Comparison of ENCODE assay signal across 34 cellular contexts in the genomic region with DNA sequence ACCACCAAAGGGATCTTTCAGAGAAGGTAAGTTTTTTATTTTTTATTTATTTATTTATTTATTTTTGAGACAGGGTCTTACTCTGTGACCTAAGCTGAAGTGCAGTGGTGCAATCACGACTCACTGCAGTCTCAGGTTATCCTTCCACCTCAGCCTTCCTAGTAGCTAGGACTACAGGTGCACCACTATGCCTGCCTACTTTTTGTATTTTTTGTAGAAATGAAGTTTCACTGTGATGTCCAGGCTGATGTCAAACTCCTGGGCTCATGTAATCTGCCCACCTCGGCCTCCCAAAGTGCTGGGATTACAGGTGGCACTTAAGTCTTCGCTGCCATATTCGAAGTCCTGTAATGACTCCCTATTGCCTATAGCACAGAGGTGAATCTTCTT.
"Had no signal": no experiment of that assay in that cellular context is flagged by ENCODE, and none has a peak within 500 bp of the region (broad histone marks: within the 10 kb centered on the region; RNA-seq: fewer than 3 reads in every experiment).

No MANE protein-coding gene starts in this region.

- H3K4me3 ChIP-seq: ascending aorta had no signal

- H3K4me1 ChIP-seq: ascending aorta had no signal

- ATAC-seq: activated CD4-positive, alpha-beta T cell treated with anti-CD3 and anti-CD28 coated beads for 36 hours; activated CD4-positive, CD25-positive, alpha-beta regulatory T cell treated with anti-CD3 and anti-CD28 coated beads, Interleukin-2, amount 50 U/mL, for 24 hours; activated CD8-positive, alpha-beta memory T cell treated with anti-CD3 and anti-CD28 coated beads, Interleukin-2, amount 10 ng/mL, durations not matched to agents 7 days and 5 days; activated CD8-positive, alpha-beta T cell treated with anti-CD3 and anti-CD28 coated beads, Interleukin-2, amount 10 ng/mL, durations not matched to agents 7 days and 5 days; activated naive CD8-positive, alpha-beta T cell treated with anti-CD3 and anti-CD28 coated beads, Interleukin-2, amount 50 U/mL, for 24 hours; WTC11 had no signal

- H3K27me3 ChIP-seq: ascending aorta had no signal

- H3K27me3 Mint-ChIP-seq: activated CD4-positive, alpha-beta memory T cell treated with anti-CD3 and anti-CD28 coated beads, Interleukin-2, amount 10 ng/mL, durations not matched to agents 7 days and 5 days; activated CD4-positive, alpha-beta T cell treated with anti-CD3 and anti-CD28 coated beads for 36 hours; activated CD4-positive, alpha-beta T cell treated with anti-CD3 and anti-CD28 coated beads, Interleukin-2, amount 10 ng/mL, durations not matched to agents 7 days and 5 days; activated CD8-positive, alpha-beta memory T cell treated with anti-CD3 and anti-CD28 coated beads, Interleukin-2, amount 10 ng/mL, durations not matched to agents 7 days and 5 days; activated naive CD4-positive, alpha-beta T cell treated with anti-CD3 and anti-CD28 coated beads, Interleukin-2, amount 10 ng/mL, durations not matched to agents 7 days and 5 days; activated naive CD4-positive, alpha-beta T cell treated with anti-CD3 and anti-CD28 coated beads, Interleukin-2, amount 50 U/mL, for 24 hours; activated naive CD8-positive, alpha-beta T cell treated with anti-CD3 and anti-CD28 coated beads, Interleukin-2, amount 10 ng/mL, durations not matched to agents 7 days and 5 days; activated naive CD8-positive, alpha-beta T cell treated with anti-CD3 and anti-CD28 coated beads, Interleukin-2, amount 50 U/mL, for 24 hours; activated T-cell treated with anti-CD3 and anti-CD28 coated beads, Interleukin-2, amount 50 U/mL, for 24 hours; brain had no signal

- H3K9me3 ChIP-seq: ascending aorta had no signal

- FAIRE-seq: TTC549 had no signal

- H3K27ac ChIP-seq: ascending aorta, VCaP had no signal

- H3K4me1 Mint-ChIP-seq: activated CD4-positive, alpha-beta memory T cell treated with anti-CD3 and anti-CD28 coated beads, Interleukin-2, amount 10 ng/mL, durations not matched to agents 7 days and 5 days; activated CD4-positive, alpha-beta T cell treated with anti-CD3 and anti-CD28 coated beads for 36 hours; activated CD4-positive, alpha-beta T cell treated with anti-CD3 and anti-CD28 coated beads, Interleukin-2, amount 10 ng/mL, durations not matched to agents 7 days and 5 days; activated CD8-positive, alpha-beta memory T cell treated with anti-CD3 and anti-CD28 coated beads, Interleukin-2, amount 10 ng/mL, durations not matched to agents 7 days and 5 days; activated naive CD4-positive, alpha-beta T cell treated with anti-CD3 and anti-CD28 coated beads, Interleukin-2, amount 10 ng/mL, durations not matched to agents 7 days and 5 days; activated naive CD4-positive, alpha-beta T cell treated with anti-CD3 and anti-CD28 coated beads, Interleukin-2, amount 50 U/mL, for 24 hours; activated naive CD8-positive, alpha-beta T cell treated with anti-CD3 and anti-CD28 coated beads, Interleukin-2, amount 10 ng/mL, durations not matched to agents 7 days and 5 days; activated naive CD8-positive, alpha-beta T cell treated with anti-CD3 and anti-CD28 coated beads, Interleukin-2, amount 50 U/mL, for 24 hours had no signal

- H3K36me3 Mint-ChIP-seq: activated CD8-positive, alpha-beta memory T cell treated with anti-CD3 and anti-CD28 coated beads, Interleukin-2, amount 10 ng/mL, durations not matched to agents 7 days and 5 days; activated naive CD4-positive, alpha-beta T cell treated with anti-CD3 and anti-CD28 coated beads, Interleukin-2, amount 10 ng/mL, durations not matched to agents 7 days and 5 days; activated naive CD4-positive, alpha-beta T cell treated with anti-CD3 and anti-CD28 coated beads, Interleukin-2, amount 50 U/mL, for 24 hours; activated naive CD8-positive, alpha-beta T cell; activated naive CD8-positive, alpha-beta T cell treated with anti-CD3 and anti-CD28 coated beads, Interleukin-2, amount 10 ng/mL, durations not matched to agents 7 days and 5 days; brain; WTC11 had no signal

- H3K27ac Mint-ChIP-seq: activated CD4-positive, alpha-beta memory T cell treated with anti-CD3 and anti-CD28 coated beads, Interleukin-2, amount 10 ng/mL, durations not matched to agents 7 days and 5 days; activated CD4-positive, alpha-beta T cell treated with anti-CD3 and anti-CD28 coated beads for 36 hours; activated CD4-positive, alpha-beta T cell treated with anti-CD3 and anti-CD28 coated beads, Interleukin-2, amount 10 ng/mL, durations not matched to agents 7 days and 5 days; activated CD8-positive, alpha-beta memory T cell treated with anti-CD3 and anti-CD28 coated beads, Interleukin-2, amount 10 ng/mL, durations not matched to agents 7 days and 5 days; activated CD8-positive, alpha-beta T cell treated with anti-CD3 and anti-CD28 coated beads, Interleukin-2, amount 10 ng/mL, durations not matched to agents 7 days and 5 days; activated naive CD4-positive, alpha-beta T cell treated with anti-CD3 and anti-CD28 coated beads, Interleukin-2, amount 10 ng/mL, durations not matched to agents 7 days and 5 days; activated naive CD4-positive, alpha-beta T cell treated with anti-CD3 and anti-CD28 coated beads, Interleukin-2, amount 50 U/mL, for 24 hours; activated naive CD8-positive, alpha-beta T cell; activated naive CD8-positive, alpha-beta T cell treated with anti-CD3 and anti-CD28 coated beads, Interleukin-2, amount 10 ng/mL, durations not matched to agents 7 days and 5 days; activated naive CD8-positive, alpha-beta T cell treated with anti-CD3 and anti-CD28 coated beads, Interleukin-2, amount 50 U/mL, for 24 hours; activated T-cell treated with anti-CD3 and anti-CD28 coated beads, Interleukin-2, amount 50 U/mL, for 24 hours; activated T-helper 2 cell treated with anti-CD3 and anti-CD28 coated beads, Interferon-gamma antibody, Interleukin-2, Interleukin-4, amounts not matched to agents 10 μg/mL and 5 μg/mL and 100 μg/mL, durations not matched to agents 14 hours and 24 hours and 36 hours; T-helper 1 cell treated with Interleukin-12 subunit alpha and Interleukin-12 subunit beta and Interleukin-4 antibody, amounts not matched to agents 30 μg/mL and 1 μg/mL, for 36 hours; T-helper 2 cell treated with Interferon-gamma antibody and Interleukin-4, amounts not matched to agents 5 μg/mL and 100 μg/mL, for 36 hours; WTC11 had no signal

- DNase-seq: activated CD4-positive, alpha-beta memory T cell treated with anti-CD3 and anti-CD28 coated beads, Interleukin-2, amount 10 ng/mL, durations not matched to agents 7 days and 5 days; activated CD4-positive, alpha-beta T cell treated with anti-CD3 and anti-CD28 coated beads for 1 hour; activated CD4-positive, alpha-beta T cell treated with anti-CD3 and anti-CD28 coated beads for 36 hours; activated CD4-positive, alpha-beta T cell treated with anti-CD3 and anti-CD28 coated beads for 48 hours; activated CD4-positive, alpha-beta T cell treated with anti-CD3 and anti-CD28 coated beads, Interleukin-2, amount 10 ng/mL, durations not matched to agents 7 days and 5 days; activated CD4-positive, alpha-beta T cell treated with anti-CD3 and anti-CD28 coated beads, Interleukin-2, amount 50 U/mL, for 48 hours; activated CD4-positive, CD25-positive, alpha-beta regulatory T cell; activated CD8-positive, alpha-beta memory T cell treated with anti-CD3 and anti-CD28 coated beads for 24 hours; activated CD8-positive, alpha-beta memory T cell treated with anti-CD3 and anti-CD28 coated beads, Interleukin-2, amount 10 ng/mL, durations not matched to agents 7 days and 5 days; activated CD8-positive, alpha-beta memory T cell treated with anti-CD3 and anti-CD28 coated beads, Interleukin-2, amount 50 U/mL, for 48 hours; activated CD8-positive, alpha-beta T cell treated with anti-CD3 and anti-CD28 coated beads, Interleukin-2, amount 10 ng/mL, durations not matched to agents 7 days and 5 days; activated effector memory CD4-positive, alpha-beta T cell treated with Interleukin-2 at 50 U/mL for 16 hours; activated gamma-delta T cell; activated naive CD4-positive, alpha-beta T cell treated with anti-CD3 and anti-CD28 coated beads, Interleukin-2, amount 10 ng/mL, durations not matched to agents 7 days and 5 days; activated naive CD4-positive, alpha-beta T cell treated with Interleukin-2 at 50 U/mL for 16 hours; activated naive CD8-positive, alpha-beta T cell treated with anti-CD3 and anti-CD28 coated beads, Interleukin-2, amount 10 ng/mL, durations not matched to agents 7 days and 5 days; activated naive CD8-positive, alpha-beta T cell treated with anti-CD3 and anti-CD28 coated beads, Interleukin-2, amount 50 U/mL, for 24 hours; activated T-cell treated with anti-CD3 and anti-CD28 coated beads, Interleukin-2, amount 50 U/mL, for 24 hours; activated T-cell treated with anti-CD3 and anti-CD28 coated beads, Interleukin-2, amount 50 U/mL, for 48 hours; central memory CD4-positive, alpha-beta T cell; T-helper 1 cell; T-helper 2 cell; T-helper 9 cell had no signal

- H3K36me3 ChIP-seq: ascending aorta had no signal

- H3K9me3 Mint-ChIP-seq: activated CD4-positive, alpha-beta memory T cell treated with anti-CD3 and anti-CD28 coated beads, Interleukin-2, amount 10 ng/mL, durations not matched to agents 7 days and 5 days; activated CD4-positive, alpha-beta T cell treated with anti-CD3 and anti-CD28 coated beads, Interleukin-2, amount 10 ng/mL, durations not matched to agents 7 days and 5 days; activated naive CD4-positive, alpha-beta T cell treated with anti-CD3 and anti-CD28 coated beads, Interleukin-2, amount 10 ng/mL, durations not matched to agents 7 days and 5 days; activated naive CD4-positive, alpha-beta T cell treated with anti-CD3 and anti-CD28 coated beads, Interleukin-2, amount 50 U/mL, for 24 hours; activated naive CD8-positive, alpha-beta T cell treated with anti-CD3 and anti-CD28 coated beads, Interleukin-2, amount 10 ng/mL, durations not matched to agents 7 days and 5 days; activated naive CD8-positive, alpha-beta T cell treated with anti-CD3 and anti-CD28 coated beads, Interleukin-2, amount 50 U/mL, for 24 hours; activated T-cell treated with anti-CD3 and anti-CD28 coated beads, Interleukin-2, amount 50 U/mL, for 24 hours; activated T-helper 2 cell treated with anti-CD3 and anti-CD28 coated beads, Interferon-gamma antibody, Interleukin-2, Interleukin-4, amounts not matched to agents 10 μg/mL and 5 μg/mL and 100 μg/mL, durations not matched to agents 14 hours and 24 hours and 36 hours; T-helper 1 cell treated with Interleukin-12 subunit alpha and Interleukin-12 subunit beta and Interleukin-4 antibody, amounts not matched to agents 30 μg/mL and 1 μg/mL, for 36 hours; T-helper 2 cell treated with Interferon-gamma antibody and Interleukin-4, amounts not matched to agents 5 μg/mL and 100 μg/mL, for 36 hours; WTC11 had no signal

- H3K4me3 Mint-ChIP-seq: activated CD4-positive, alpha-beta memory T cell treated with anti-CD3 and anti-CD28 coated beads, Interleukin-2, amount 10 ng/mL, durations not matched to agents 7 days and 5 days; activated CD4-positive, alpha-beta T cell treated with anti-CD3 and anti-CD28 coated beads for 36 hours; activated CD4-positive, alpha-beta T cell treated with anti-CD3 and anti-CD28 coated beads, Interleukin-2, amount 10 ng/mL, durations not matched to agents 7 days and 5 days; activated CD8-positive, alpha-beta memory T cell treated with anti-CD3 and anti-CD28 coated beads, Interleukin-2, amount 10 ng/mL, durations not matched to agents 7 days and 5 days; activated CD8-positive, alpha-beta T cell treated with anti-CD3 and anti-CD28 coated beads, Interleukin-2, amount 10 ng/mL, durations not matched to agents 7 days and 5 days; activated naive CD4-positive, alpha-beta T cell treated with anti-CD3 and anti-CD28 coated beads, Interleukin-2, amount 10 ng/mL, durations not matched to agents 7 days and 5 days; activated naive CD4-positive, alpha-beta T cell treated with anti-CD3 and anti-CD28 coated beads, Interleukin-2, amount 50 U/mL, for 24 hours; activated naive CD8-positive, alpha-beta T cell; activated naive CD8-positive, alpha-beta T cell treated with anti-CD3 and anti-CD28 coated beads, Interleukin-2, amount 10 ng/mL, durations not matched to agents 7 days and 5 days; activated naive CD8-positive, alpha-beta T cell treated with anti-CD3 and anti-CD28 coated beads, Interleukin-2, amount 50 U/mL, for 24 hours; activated T-cell treated with anti-CD3 and anti-CD28 coated beads, Interleukin-2, amount 50 U/mL, for 24 hours; brain; T-helper 1 cell treated with Interleukin-12 subunit alpha and Interleukin-12 subunit beta and Interleukin-4 antibody, amounts not matched to agents 30 μg/mL and 1 μg/mL, for 36 hours; T-helper 2 cell treated with Interferon-gamma antibody and Interleukin-4, amounts not matched to agents 5 μg/mL and 100 μg/mL, for 36 hours; WTC11 had no signal
